ENCODE assay signal across 1 cellular context in the genomic region with DNA sequence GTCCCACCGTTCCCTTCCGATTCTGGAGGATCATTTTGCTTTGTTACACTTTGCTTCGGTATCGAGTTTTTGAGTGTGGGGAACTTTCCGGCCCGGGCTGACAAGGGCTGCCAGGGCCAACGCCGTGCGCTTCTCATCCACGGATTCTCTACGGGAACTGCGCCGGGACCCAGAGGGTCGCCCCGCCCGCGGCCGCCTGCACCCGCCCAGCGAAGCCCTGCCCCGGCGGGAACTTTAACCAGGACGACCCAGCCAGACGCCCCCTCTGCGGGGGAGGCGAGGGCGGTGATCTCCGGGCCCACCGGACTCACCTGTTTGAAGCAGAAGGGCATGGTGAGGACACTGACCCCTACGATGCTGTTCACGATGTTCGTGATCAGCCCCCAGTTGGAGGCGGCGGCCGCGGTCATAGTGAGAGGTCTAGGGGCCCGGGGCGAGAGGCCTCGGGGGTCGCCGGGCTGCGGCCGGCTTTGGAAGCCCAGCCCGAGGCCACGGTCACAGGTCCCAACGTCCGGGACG.
TF ChIP-seq lines count a peak whose summit lies in the region.

No MANE protein-coding gene starts in this region.

TF ChIP-seq in K562, 482 proteins besides CTCF, POLR2A, EP300 and RAD21 (continued from another document):
- TF ChIP-seq, protein P1, sequence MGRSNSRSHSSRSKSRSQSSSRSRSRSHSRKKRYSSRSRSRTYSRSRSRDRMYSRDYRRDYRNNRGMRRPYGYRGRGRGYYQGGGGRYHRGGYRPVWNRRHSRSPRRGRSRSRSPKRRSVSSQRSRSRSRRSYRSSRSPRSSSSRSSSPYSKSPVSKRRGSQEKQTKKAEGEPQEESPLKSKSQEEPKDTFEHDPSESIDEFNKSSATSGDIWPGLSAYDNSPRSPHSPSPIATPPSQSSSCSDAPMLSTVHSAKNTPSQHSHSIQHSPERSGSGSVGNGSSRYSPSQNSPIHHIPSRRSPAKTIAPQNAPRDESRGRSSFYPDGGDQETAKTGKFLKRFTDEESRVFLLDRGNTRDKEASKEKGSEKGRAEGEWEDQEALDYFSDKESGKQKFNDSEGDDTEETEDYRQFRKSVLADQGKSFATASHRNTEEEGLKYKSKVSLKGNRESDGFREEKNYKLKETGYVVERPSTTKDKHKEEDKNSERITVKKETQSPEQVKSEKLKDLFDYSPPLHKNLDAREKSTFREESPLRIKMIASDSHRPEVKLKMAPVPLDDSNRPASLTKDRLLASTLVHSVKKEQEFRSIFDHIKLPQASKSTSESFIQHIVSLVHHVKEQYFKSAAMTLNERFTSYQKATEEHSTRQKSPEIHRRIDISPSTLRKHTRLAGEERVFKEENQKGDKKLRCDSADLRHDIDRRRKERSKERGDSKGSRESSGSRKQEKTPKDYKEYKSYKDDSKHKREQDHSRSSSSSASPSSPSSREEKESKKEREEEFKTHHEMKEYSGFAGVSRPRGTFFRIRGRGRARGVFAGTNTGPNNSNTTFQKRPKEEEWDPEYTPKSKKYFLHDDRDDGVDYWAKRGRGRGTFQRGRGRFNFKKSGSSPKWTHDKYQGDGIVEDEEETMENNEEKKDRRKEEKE (IDR thresholded peaks at IDR 0.05; ENCODE audit: borderline replicate concordance in 1 of 2, control insufficient read depth in 1 of 2, low read depth in 2 of 2, low read length in 1 of 2), result 0 out of 4 replicates have a peak, but pooled peaks of 1 of the 2 experiments have one; percentile 18
- TF ChIP-seq SIN3B (IDR thresholded peaks at IDR 0.05; ENCODE audit: low read depth), result no peak
- TF ChIP-seq CBFB (CRISPR knock-in tag; IDR thresholded peaks at IDR 0.05), result 0 out of 2 replicates have a peak, but pooled peaks have one; percentile 9
- TF ChIP-seq WHSC1 (IDR thresholded peaks at IDR 0.05; ENCODE audit: low read length), result no peak
- no peak for TF ChIP-seq ZNF24 (IDR thresholded peaks at IDR 0.05)
- TF ChIP-seq, protein P2, sequence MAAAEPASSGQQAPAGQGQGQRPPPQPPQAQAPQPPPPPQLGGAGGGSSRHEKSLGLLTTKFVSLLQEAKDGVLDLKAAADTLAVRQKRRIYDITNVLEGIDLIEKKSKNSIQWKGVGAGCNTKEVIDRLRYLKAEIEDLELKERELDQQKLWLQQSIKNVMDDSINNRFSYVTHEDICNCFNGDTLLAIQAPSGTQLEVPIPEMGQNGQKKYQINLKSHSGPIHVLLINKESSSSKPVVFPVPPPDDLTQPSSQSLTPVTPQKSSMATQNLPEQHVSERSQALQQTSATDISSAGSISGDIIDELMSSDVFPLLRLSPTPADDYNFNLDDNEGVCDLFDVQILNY (CRISPR knock-in tag; IDR thresholded peaks at IDR 0.05), result peak; percentile 20; the same call in 1 of the 2 replicates
- TF ChIP-seq PCBP2 (IDR thresholded peaks at IDR 0.05; ENCODE audit: low read depth, low read length, poor library complexity, severe bottlenecking), result no peak
- TF ChIP-seq, protein P3, sequence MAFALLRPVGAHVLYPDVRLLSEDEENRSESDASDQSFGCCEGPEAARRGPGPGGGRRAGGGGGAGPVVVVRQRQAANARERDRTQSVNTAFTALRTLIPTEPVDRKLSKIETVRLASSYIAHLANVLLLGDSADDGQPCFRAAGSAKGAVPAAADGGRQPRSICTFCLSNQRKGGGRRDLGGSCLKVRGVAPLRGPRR (CRISPR knock-in tag; IDR thresholded peaks at IDR 0.05), result no peak
- TF ChIP-seq, protein P4, sequence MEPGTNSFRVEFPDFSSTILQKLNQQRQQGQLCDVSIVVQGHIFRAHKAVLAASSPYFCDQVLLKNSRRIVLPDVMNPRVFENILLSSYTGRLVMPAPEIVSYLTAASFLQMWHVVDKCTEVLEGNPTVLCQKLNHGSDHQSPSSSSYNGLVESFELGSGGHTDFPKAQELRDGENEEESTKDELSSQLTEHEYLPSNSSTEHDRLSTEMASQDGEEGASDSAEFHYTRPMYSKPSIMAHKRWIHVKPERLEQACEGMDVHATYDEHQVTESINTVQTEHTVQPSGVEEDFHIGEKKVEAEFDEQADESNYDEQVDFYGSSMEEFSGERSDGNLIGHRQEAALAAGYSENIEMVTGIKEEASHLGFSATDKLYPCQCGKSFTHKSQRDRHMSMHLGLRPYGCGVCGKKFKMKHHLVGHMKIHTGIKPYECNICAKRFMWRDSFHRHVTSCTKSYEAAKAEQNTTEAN (CRISPR knock-in tag; IDR thresholded peaks at IDR 0.05), result 0 out of 2 replicates have a peak, but pooled peaks have one; percentile 47
- TF ChIP-seq, protein P5, sequence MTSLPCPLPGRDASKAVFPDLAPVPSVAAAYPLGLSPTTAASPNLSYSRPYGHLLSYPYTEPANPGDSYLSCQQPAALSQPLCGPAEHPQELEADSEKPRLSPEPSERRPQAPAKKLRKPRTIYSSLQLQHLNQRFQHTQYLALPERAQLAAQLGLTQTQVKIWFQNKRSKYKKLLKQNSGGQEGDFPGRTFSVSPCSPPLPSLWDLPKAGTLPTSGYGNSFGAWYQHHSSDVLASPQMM (CRISPR knock-in tag; IDR thresholded peaks at IDR 0.05), result no peak
- 0 out of 2 replicates have a peak, but pooled peaks have one; percentile 18 for TF ChIP-seq KAT7 (CRISPR knock-in tag; IDR thresholded peaks at IDR 0.05; ENCODE audit: borderline replicate concordance)
- no peak for TF ChIP-seq SIRT6 (IDR thresholded peaks at IDR 0.05; ENCODE audit: low read depth, low read length)
- TF ChIP-seq, protein P6, sequence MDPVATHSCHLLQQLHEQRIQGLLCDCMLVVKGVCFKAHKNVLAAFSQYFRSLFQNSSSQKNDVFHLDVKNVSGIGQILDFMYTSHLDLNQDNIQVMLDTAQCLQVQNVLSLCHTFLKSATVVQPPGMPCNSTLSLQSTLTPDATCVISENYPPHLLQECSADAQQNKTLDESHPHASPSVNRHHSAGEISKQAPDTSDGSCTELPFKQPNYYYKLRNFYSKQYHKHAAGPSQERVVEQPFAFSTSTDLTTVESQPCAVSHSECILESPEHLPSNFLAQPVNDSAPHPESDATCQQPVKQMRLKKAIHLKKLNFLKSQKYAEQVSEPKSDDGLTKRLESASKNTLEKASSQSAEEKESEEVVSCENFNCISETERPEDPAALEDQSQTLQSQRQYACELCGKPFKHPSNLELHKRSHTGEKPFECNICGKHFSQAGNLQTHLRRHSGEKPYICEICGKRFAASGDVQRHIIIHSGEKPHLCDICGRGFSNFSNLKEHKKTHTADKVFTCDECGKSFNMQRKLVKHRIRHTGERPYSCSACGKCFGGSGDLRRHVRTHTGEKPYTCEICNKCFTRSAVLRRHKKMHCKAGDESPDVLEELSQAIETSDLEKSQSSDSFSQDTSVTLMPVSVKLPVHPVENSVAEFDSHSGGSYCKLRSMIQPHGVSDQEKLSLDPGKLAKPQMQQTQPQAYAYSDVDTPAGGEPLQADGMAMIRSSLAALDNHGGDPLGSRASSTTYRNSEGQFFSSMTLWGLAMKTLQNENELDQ (CRISPR knock-in tag; IDR thresholded peaks at IDR 0.05; ENCODE audit: borderline replicate concordance), result 0 out of 2 replicates have a peak, but pooled peaks have one; percentile 70
- no peak for TF ChIP-seq MCM2 (IDR thresholded peaks at IDR 0.05; ENCODE audit: low read depth)
- no peak for TF ChIP-seq HNRNPK (IDR thresholded peaks at IDR 0.05; ENCODE audit: low read depth, low read length, poor library complexity, severe bottlenecking)
- TF ChIP-seq ZBTB7A (IDR thresholded peaks at IDR 0.05; ENCODE audit: borderline replicate concordance, control insufficient read depth, low read depth, low read length), result peak; percentile 93; the same call in 1 of the 2 replicates
- 0 out of 2 replicates have a peak, but pooled peaks have one; percentile 55 for TF ChIP-seq ZC3H4 (CRISPR knock-in tag; IDR thresholded peaks at IDR 0.05; ENCODE audit: borderline replicate concordance)
- TF ChIP-seq FOSL1 (tag; conservative IDR thresholded peaks at IDR 0.05), result 0 out of 2 replicates have a peak, but pooled peaks have one; percentile 0
- peak; percentile 80 for TF ChIP-seq HNRNPLL (IDR thresholded peaks at IDR 0.05; ENCODE audit: low read depth, low read length, poor library complexity, severe bottlenecking)
- TF ChIP-seq, protein P7, sequence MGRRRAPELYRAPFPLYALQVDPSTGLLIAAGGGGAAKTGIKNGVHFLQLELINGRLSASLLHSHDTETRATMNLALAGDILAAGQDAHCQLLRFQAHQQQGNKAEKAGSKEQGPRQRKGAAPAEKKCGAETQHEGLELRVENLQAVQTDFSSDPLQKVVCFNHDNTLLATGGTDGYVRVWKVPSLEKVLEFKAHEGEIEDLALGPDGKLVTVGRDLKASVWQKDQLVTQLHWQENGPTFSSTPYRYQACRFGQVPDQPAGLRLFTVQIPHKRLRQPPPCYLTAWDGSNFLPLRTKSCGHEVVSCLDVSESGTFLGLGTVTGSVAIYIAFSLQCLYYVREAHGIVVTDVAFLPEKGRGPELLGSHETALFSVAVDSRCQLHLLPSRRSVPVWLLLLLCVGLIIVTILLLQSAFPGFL (CRISPR knock-in tag; IDR thresholded peaks at IDR 0.05), result no peak
- no peak for TF ChIP-seq TARDBP (IDR thresholded peaks at IDR 0.05)
- TF ChIP-seq GATA2 (CRISPR knock-in tag; IDR thresholded peaks at IDR 0.05), result no peak
- no peak for TF ChIP-seq POU5F1 (IDR thresholded peaks at IDR 0.05; ENCODE audit: borderline replicate concordance, low read depth, low read length, partially characterized antibody)
- TF ChIP-seq TEAD2 (tag; IDR thresholded peaks at IDR 0.05), result no peak
- no peak for TF ChIP-seq ZNF408 (CRISPR knock-in tag; IDR thresholded peaks at IDR 0.05; ENCODE audit: low read depth)
- no peak for TF ChIP-seq ETS2 (tag; IDR thresholded peaks at IDR 0.05; ENCODE audit: borderline replicate concordance, poor library complexity, severe bottlenecking)
- peak in 1 of 2 experiments; percentile 6; a peak in 1 of 4 replicates for TF ChIP-seq SRF (CRISPR knock-in tag; IDR thresholded peaks at IDR 0.05)
- TF ChIP-seq PRMT5 (CRISPR knock-in tag; IDR thresholded peaks at IDR 0.05), result 0 out of 2 replicates have a peak, but pooled peaks have one; percentile 48
- TF ChIP-seq, protein P8, sequence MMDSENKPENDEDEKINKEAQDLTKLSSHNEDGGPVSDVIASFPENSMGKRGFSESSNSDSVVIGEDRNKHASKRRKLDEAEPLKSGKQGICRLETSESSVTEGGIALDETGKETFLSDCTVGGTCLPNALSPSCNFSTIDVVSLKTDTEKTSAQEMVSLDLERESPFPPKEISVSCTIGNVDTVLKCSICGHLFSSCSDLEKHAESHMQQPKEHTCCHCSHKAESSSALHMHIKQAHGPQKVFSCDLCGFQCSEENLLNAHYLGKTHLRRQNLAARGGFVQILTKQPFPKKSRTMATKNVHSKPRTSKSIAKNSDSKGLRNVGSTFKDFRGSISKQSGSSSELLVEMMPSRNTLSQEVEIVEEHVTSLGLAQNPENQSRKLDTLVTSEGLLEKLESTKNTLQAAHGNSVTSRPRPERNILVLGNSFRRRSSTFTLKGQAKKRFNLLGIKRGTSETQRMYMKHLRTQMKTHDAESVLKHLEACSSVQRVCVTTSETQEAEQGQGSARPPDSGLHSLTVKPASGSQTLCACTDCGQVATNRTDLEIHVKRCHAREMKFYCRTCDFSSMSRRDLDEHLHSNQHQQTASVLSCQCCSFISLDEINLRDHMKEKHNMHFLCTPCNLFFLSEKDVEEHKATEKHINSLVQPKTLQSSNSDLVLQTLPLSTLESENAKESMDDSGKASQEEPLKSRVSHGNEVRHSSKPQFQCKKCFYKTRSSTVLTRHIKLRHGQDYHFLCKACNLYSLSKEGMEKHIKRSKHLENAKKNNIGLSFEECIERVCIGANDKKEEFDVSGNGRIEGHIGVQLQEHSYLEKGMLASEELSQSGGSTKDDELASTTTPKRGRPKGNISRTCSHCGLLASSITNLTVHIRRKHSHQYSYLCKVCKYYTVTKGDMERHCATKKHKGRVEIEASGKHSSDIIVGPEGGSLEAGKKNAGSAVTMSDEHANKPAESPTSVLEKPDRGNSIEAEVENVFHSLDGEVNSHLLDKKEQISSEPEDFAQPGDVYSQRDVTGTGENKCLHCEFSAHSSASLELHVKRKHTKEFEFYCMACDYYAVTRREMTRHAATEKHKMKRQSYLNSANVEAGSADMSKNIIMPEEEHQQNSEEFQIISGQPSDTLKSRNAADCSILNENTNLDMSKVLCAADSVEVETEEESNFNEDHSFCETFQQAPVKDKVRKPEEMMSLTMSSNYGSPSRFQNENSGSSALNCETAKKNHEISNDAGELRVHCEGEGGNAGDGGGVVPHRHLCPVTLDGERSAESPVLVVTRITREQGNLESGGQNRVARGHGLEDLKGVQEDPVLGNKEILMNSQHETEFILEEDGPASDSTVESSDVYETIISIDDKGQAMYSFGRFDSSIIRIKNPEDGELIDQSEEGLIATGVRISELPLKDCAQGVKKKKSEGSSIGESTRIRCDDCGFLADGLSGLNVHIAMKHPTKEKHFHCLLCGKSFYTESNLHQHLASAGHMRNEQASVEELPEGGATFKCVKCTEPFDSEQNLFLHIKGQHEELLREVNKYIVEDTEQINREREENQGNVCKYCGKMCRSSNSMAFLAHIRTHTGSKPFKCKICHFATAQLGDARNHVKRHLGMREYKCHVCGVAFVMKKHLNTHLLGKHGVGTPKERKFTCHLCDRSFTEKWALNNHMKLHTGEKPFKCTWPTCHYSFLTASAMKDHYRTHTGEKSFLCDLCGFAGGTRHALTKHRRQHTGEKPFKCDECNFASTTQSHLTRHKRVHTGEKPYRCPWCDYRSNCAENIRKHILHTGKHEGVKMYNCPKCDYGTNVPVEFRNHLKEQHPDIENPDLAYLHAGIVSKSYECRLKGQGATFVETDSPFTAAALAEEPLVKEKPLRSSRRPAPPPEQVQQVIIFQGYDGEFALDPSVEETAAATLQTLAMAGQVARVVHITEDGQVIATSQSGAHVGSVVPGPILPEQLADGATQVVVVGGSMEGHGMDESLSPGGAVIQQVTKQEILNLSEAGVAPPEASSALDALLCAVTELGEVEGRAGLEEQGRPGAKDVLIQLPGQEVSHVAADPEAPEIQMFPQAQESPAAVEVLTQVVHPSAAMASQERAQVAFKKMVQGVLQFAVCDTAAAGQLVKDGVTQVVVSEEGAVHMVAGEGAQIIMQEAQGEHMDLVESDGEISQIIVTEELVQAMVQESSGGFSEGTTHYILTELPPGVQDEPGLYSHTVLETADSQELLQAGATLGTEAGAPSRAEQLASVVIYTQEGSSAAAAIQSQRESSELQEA (IDR thresholded peaks at IDR 0.05; ENCODE audit: low read depth), result peak; percentile 41; the same call in 1 of the 2 replicates
- TF ChIP-seq CBX3 (IDR thresholded peaks at IDR 0.05; ENCODE audit: borderline replicate concordance in 1 of 2, low read length in 2 of 2), result 0 out of 3 replicates have a peak, but pooled peaks of 1 of the 2 experiments have one; percentile 2
- no peak for TF ChIP-seq NFE2L1 (tag; IDR thresholded peaks at IDR 0.05; ENCODE audit: borderline replicate concordance, low read depth)
